Comparison of ENCODE assay signal across 25 cellular contexts in genomic region chr9:137920753-137921152, GRCh38. TPM values are rescaled to one million over a fixed set of nuclear protein-coding genes. Genes with fewer than 3 reads are reported as not detected.
DNase-seq lines count a peak whose midpoint lies in the region; ATAC-seq and TF ChIP-seq lines count a peak whose summit lies in the region.
"Had no signal": no experiment of that assay in that cellular context is flagged by ENCODE, and none has a peak within 500 bp of the region (broad histone marks: within the 10 kb centered on the region; RNA-seq: fewer than 3 reads in every experiment).

No MANE protein-coding gene starts in this region.

- no peak for ATAC-seq in HG02588 (IDR thresholded peaks at IDR 0.05; ENCODE audit: unreplicated experiment)
- ATAC-seq: GM12878 had no signal

- H3K9me3 ChIP-seq in osteoblast (ENCODE audit: low read depth, low read length) (no peaks in the 10 kb centered on the region), tibial artery (no peaks in the 10 kb centered on the region)
- H3K9me3 ChIP-seq: BE2C had no signal

- no peak overlapping the region for H3K4me3 Mint-ChIP-seq in chondrocyte (ENCODE audit: unreplicated experiment)
- H3K4me3 Mint-ChIP-seq in glutamatergic neuron (ENCODE audit: unreplicated experiment), result peak overlapping the region; percentile 22
- H3K4me3 Mint-ChIP-seq: CD14-positive monocyte; CD4-positive, alpha-beta memory T cell; CD4-positive, CD25-positive, alpha-beta regulatory T cell; CD8-positive, alpha-beta memory T cell had no signal

- H3K36me3 ChIP-seq in osteoblast (ENCODE audit: insufficient read depth, low read length), result no peaks in the 10 kb centered on the region
- H3K36me3 ChIP-seq in tibial artery, result no peaks in the 10 kb centered on the region
- H3K36me3 ChIP-seq: BE2C, BLaER1 had no signal

- H3K4me1 Mint-ChIP-seq in chondrocyte (ENCODE audit: low read depth) (peaks cover 32% of the 10 kb centered on the region), glutamatergic neuron (ENCODE audit: low read depth, unreplicated experiment) (peaks cover 10% of the 10 kb centered on the region)
- H3K4me1 Mint-ChIP-seq: CD14-positive monocyte; CD4-positive, alpha-beta memory T cell; CD8-positive, alpha-beta memory T cell had no signal

- TF ChIP-seq CTCF in chondrocyte (IDR thresholded peaks at IDR 0.05) (no peak), glutamatergic neuron (IDR thresholded peaks at IDR 0.05; ENCODE audit: partially characterized antibody, unreplicated experiment) (no peak), osteoblast (IDR thresholded peaks at IDR 0.05; ENCODE audit: extremely low read depth, low read depth, low read length) (no peak), tibial artery (IDR thresholded peaks at IDR 0.05) (no peak)

- intact Hi-C loops in tibial artery (cut with DNase I; ENCODE audit: low total_unique reads), result no loop called here

- no peaks in the 10 kb centered on the region for H3K27me3 ChIP-seq in osteoblast (ENCODE audit: insufficient read depth, low read length)
- peaks cover 0 to 4% of the 10 kb centered on the region in 2 donors for H3K27me3 ChIP-seq in tibial artery
- H3K27me3 ChIP-seq: BE2C, BLaER1 had no signal

- H3K79me2 ChIP-seq in osteoblast (ENCODE audit: insufficient read depth, low read length), result no peaks in the 10 kb centered on the region

- H3K9me3 Mint-ChIP-seq in chondrocyte (ENCODE audit: low read depth) (peaks cover 8% of the 10 kb centered on the region), glutamatergic neuron (ENCODE audit: unreplicated experiment) (peaks cover 13% of the 10 kb centered on the region)

- DNase-seq in chondrocyte (ENCODE audit: low spot score) (no peak), glutamatergic neuron (no peak), osteoblast (ENCODE audit: insufficient read length, low spot score, missing footprints) (peak; percentile 70), NCI-H2171 (lab: John Stamatoyannopoulos, UW) (no peak), tibial artery (no peak), hepatic stellate cell (ENCODE audit: low spot score) (no peak)
- DNase-seq: 8988T; ACHN; BE2C; C1 segment of cervical spinal cord; CD4-positive, alpha-beta memory T cell; CD4-positive, CD25-positive, alpha-beta regulatory T cell; CD8-positive, alpha-beta memory T cell; COR-L47; DMS 273 treated with DMSO at 0.1 percent for 48 hours; DMS153; DMS53; DMS79; DND-41; EL; GDM1 had no signal

- H3K36me3 Mint-ChIP-seq in chondrocyte (ENCODE audit: low read depth) (peaks cover 7% of the 10 kb centered on the region), glutamatergic neuron (ENCODE audit: unreplicated experiment) (peaks cover 39% of the 10 kb centered on the region)
- H3K36me3 Mint-ChIP-seq: CD14-positive monocyte; CD4-positive, alpha-beta memory T cell; CD4-positive, CD25-positive, alpha-beta regulatory T cell; CD8-positive, alpha-beta memory T cell had no signal

- H3K27me3 Mint-ChIP-seq in chondrocyte (ENCODE audit: low read depth), result peaks cover 2% of the 10 kb centered on the region
- H3K27me3 Mint-ChIP-seq in glutamatergic neuron (ENCODE audit: unreplicated experiment), result peaks cover 16% of the 10 kb centered on the region

- H4K20me1 ChIP-seq in osteoblast (ENCODE audit: insufficient read depth, low read length), result no peaks in the 10 kb centered on the region
- H4K20me1 ChIP-seq: BLaER1 had no signal

- peak overlapping the region; percentile 14 for H3K27ac Mint-ChIP-seq in chondrocyte (ENCODE audit: unreplicated experiment)
- peak overlapping the region; percentile 13 for H3K27ac Mint-ChIP-seq in glutamatergic neuron (ENCODE audit: unreplicated experiment)
- H3K27ac Mint-ChIP-seq: CD14-positive monocyte; CD4-positive, alpha-beta memory T cell had no signal

- no peak overlapping the region for H3K4me2 ChIP-seq in osteoblast (ENCODE audit: insufficient read depth, low read length)
- H3K4me2 ChIP-seq: BLaER1 had no signal

- H2AFZ ChIP-seq in osteoblast (ENCODE audit: low read length), result no peak overlapping the region

- H3K27ac ChIP-seq in osteoblast (ENCODE audit: low read depth, low read length), result no peak overlapping the region
- H3K27ac ChIP-seq in tibial artery, result no peak overlapping the region
- H3K27ac ChIP-seq: BLaER1 had no signal

- H3K4me3 ChIP-seq in osteoblast (ENCODE audit: insufficient read depth, low read length), result no peak overlapping the region
- H3K4me3 ChIP-seq in tibial artery, result no peak overlapping the region
- H3K4me3 ChIP-seq: BLaER1, GM12878 had no signal

- H3K4me1 ChIP-seq in osteoblast (ENCODE audit: insufficient read depth, low read length) (no peaks in the 10 kb centered on the region), tibial artery (peaks cover 0 to 7% (median 2%) of the 10 kb centered on the region in 4 donors)
- H3K4me1 ChIP-seq: BE2C had no signal

RNA-seq across cellular contexts. Expression of gene CACNA1B, which starts 43.2 kb away (rescaled TPM):
- total RNA-seq in chondrocyte (0.31 to 3.8 TPM (median 3.7 TPM) in 3 replicates), glutamatergic neuron (ENCODE audit: unreplicated experiment) (84.4 TPM), osteoblast (under 0.01 TPM in 2 replicates)
- total RNA-seq: CD4-positive, alpha-beta memory T cell; CD4-positive, CD25-positive, alpha-beta regulatory T cell; CD8-positive, alpha-beta memory T cell had no signal

Comparison
In these comparisons a context has a peak if more than half of its experiments do, and no peak if none do; other contexts are left out.
1. RNA of gene CACNA1B, which starts 43.2 kb away (total RNA-seq): 84.4 TPM in glutamatergic neuron (single experiment); 0.31 to 3.8 TPM in chondrocyte and under 0.01 TPM in osteoblast; every median in the first group is over 10 times any median in the second.